ENCODE assay signal across 16 cellular contexts in genomic region chr16:88314991-88315542, GRCh38.
"Had no signal": no experiment of that assay in that cellular context is flagged by ENCODE, and none has a peak within 500 bp of the region (broad histone marks: within the 10 kb centered on the region; RNA-seq: fewer than 3 reads in every experiment).

No MANE protein-coding gene starts in this region.

- H3K4me3 ChIP-seq: psoas muscle, sigmoid colon, thoracic aorta, uterus had no signal

- H3K4me1 ChIP-seq: psoas muscle, sigmoid colon had no signal

- H3K9me3 Mint-ChIP-seq: natural killer cell treated with Interleukin-12 subunit alpha and Interleukin-12 subunit beta and Interleukin-15 and Interleukin-18, amount 100 ng/mL, for 72 hours had no signal

- H3K36me3 Mint-ChIP-seq: activated naive CD8-positive, alpha-beta T cell treated with anti-CD3 and anti-CD28 coated beads for 36 hours; natural killer cell treated with Interleukin-12 subunit alpha and Interleukin-12 subunit beta and Interleukin-15 and Interleukin-18, amount 100 ng/mL, for 72 hours had no signal

- ATAC-seq: activated CD8-positive, alpha-beta T cell treated with anti-CD3 and anti-CD28 coated beads for 36 hours; activated T-cell treated with anti-CD3 and anti-CD28 coated beads, Interleukin-2, amount 50 U/mL, for 72 hours; stimulated activated naive CD8-positive, alpha-beta T cell treated with anti-CD3 and anti-CD28 coated beads, Interleukin-15, amount 100 ng/mL, for 72 hours had no signal

- DNase-seq: activated CD4-positive, alpha-beta T cell treated with anti-CD3 and anti-CD28 coated beads for 4 hours; activated CD8-positive, alpha-beta memory T cell treated with anti-CD3 and anti-CD28 coated beads, Interleukin-2, amount 50 U/mL, for 4 hours; activated CD8-positive, alpha-beta T cell treated with anti-CD3 and anti-CD28 coated beads for 36 hours; activated gamma-delta T cell treated with Interleukin-2 at 50 U/mL for 16 hours; activated naive CD8-positive, alpha-beta T cell treated with anti-CD3 and anti-CD28 coated beads for 36 hours; activated T-cell treated with anti-CD3 and anti-CD28 coated beads, Interleukin-2, amount 50 U/mL, for 72 hours; anterior cingulate cortex; sigmoid colon; stimulated activated CD4-positive, alpha-beta T cell treated with anti-CD3 and anti-CD28 coated beads, Interleukin-15, amount 100 ng/mL, for 24 hours; stimulated activated CD4-positive, alpha-beta T cell treated with anti-CD3 and anti-CD28 coated beads, Interleukin-4, amount 100 ng/mL, for 24 hours; stimulated activated naive CD8-positive, alpha-beta T cell treated with anti-CD3 and anti-CD28 coated beads, Interleukin-15, amount 100 ng/mL, for 72 hours had no signal

- H3K27ac ChIP-seq: foreskin keratinocyte, psoas muscle, sigmoid colon, thoracic aorta had no signal

- H3K27ac Mint-ChIP-seq: activated CD8-positive, alpha-beta T cell treated with anti-CD3 and anti-CD28 coated beads for 36 hours; activated naive CD8-positive, alpha-beta T cell treated with anti-CD3 and anti-CD28 coated beads for 36 hours; activated T-cell treated with anti-CD3 and anti-CD28 coated beads, Interleukin-2, amount 50 U/mL, for 72 hours; natural killer cell treated with Interleukin-12 subunit alpha and Interleukin-12 subunit beta and Interleukin-15 and Interleukin-18, amount 100 ng/mL, for 72 hours had no signal

- H3K4me3 Mint-ChIP-seq: activated CD8-positive, alpha-beta T cell treated with anti-CD3 and anti-CD28 coated beads for 36 hours; activated naive CD8-positive, alpha-beta T cell treated with anti-CD3 and anti-CD28 coated beads for 36 hours; activated T-cell treated with anti-CD3 and anti-CD28 coated beads, Interleukin-2, amount 50 U/mL, for 72 hours; natural killer cell treated with Interleukin-12 subunit alpha and Interleukin-12 subunit beta and Interleukin-15 and Interleukin-18, amount 100 ng/mL, for 72 hours; stimulated activated naive CD8-positive, alpha-beta T cell treated with anti-CD3 and anti-CD28 coated beads, Interleukin-15, amount 100 ng/mL, for 72 hours had no signal

- H3K4me1 Mint-ChIP-seq: activated naive CD8-positive, alpha-beta T cell treated with anti-CD3 and anti-CD28 coated beads for 36 hours; stimulated activated naive CD8-positive, alpha-beta T cell treated with anti-CD3 and anti-CD28 coated beads, Interleukin-15, amount 100 ng/mL, for 72 hours had no signal

- H3K27me3 ChIP-seq: foreskin keratinocyte, sigmoid colon, uterus had no signal

- H3K9me3 ChIP-seq: psoas muscle, sigmoid colon, thoracic aorta, uterus had no signal

- H3K36me3 ChIP-seq: sigmoid colon, thoracic aorta, uterus had no signal
